Comparison of ENCODE assay signal across 15 cellular contexts in the genomic region with DNA sequence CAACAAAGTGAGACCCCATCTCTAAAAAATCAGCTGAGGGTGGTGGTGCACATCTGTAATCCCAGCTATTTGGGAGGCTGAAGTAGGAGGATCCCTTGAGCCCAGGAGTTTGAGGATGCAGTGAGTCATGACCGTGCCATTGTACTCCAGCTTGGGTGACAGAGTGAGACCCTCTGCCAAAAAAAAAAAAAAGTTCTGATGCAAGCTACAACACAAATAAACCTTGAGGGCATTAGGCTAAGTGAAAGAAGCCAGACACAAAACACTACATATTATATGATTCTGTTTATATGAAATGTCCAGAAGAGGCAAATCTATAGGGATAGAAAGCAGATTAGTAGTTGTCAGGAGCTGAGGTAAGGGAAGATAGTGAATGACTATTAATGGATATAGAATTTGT. TPM values are rescaled to one million over a fixed set of nuclear protein-coding genes. Genes with fewer than 3 reads are reported as not detected.
DNase-seq lines count a peak whose midpoint lies in the region; ATAC-seq and FAIRE-seq lines count a peak whose summit lies in the region.
"Had no signal": no experiment of that assay in that cellular context is flagged by ENCODE, and none has a peak within 500 bp of the region (broad histone marks: within the 10 kb centered on the region; RNA-seq: fewer than 3 reads in every experiment).

No MANE protein-coding gene starts in this region.

- H3K4me1 Mint-ChIP-seq in activated naive CD4-positive, alpha-beta T cell treated with anti-CD3 and anti-CD28 coated beads, Interleukin-2, amount 50 U/mL, for 24 hours = peaks cover 98% of the 10 kb centered on the region
- H3K4me1 Mint-ChIP-seq in T-cell = peaks cover 88 to 94% (median 93%) of the 10 kb centered on the region in 3 donors
- H3K4me1 Mint-ChIP-seq in stimulated activated naive CD8-positive, alpha-beta T cell treated with anti-CD3 and anti-CD28 coated beads, Interleukin-15, amount 100 ng/mL, for 72 hours = peaks cover 95% of the 10 kb centered on the region

- ATAC-seq in T-cell (replicated peaks in 1 of 4) (no peak), HG03457 (IDR thresholded peaks at IDR 0.05; ENCODE audit: unreplicated experiment) (no peak), GM19324 (IDR thresholded peaks at IDR 0.05; ENCODE audit: low FRiP score, unreplicated experiment) (no peak)
- ATAC-seq in stimulated activated naive CD8-positive, alpha-beta T cell treated with anti-CD3 and anti-CD28 coated beads, Interleukin-15, amount 100 ng/mL, for 72 hours = no peak
- ATAC-seq: K562 had no signal

- H3K4me3 Mint-ChIP-seq in activated naive CD4-positive, alpha-beta T cell treated with anti-CD3 and anti-CD28 coated beads, Interleukin-2, amount 50 U/mL, for 24 hours = peak overlapping the region; percentile 72
- H3K4me3 Mint-ChIP-seq in T-cell = peak overlapping the region in 2 of 3 donors; percentile 4 to 30
- H3K4me3 Mint-ChIP-seq in stimulated activated naive CD8-positive, alpha-beta T cell treated with anti-CD3 and anti-CD28 coated beads, Interleukin-15, amount 100 ng/mL, for 72 hours = peak overlapping the region; percentile 34 to 62

- CTCF ChIA-PET in T-cell (lab: Charles Lee) = interaction anchor here (0.7 to 2.7 kb wide), 4 partner anchors 10 to 85 kb away, joined by 3 to 12 read pairs (median 4); no protein-coding TSS in a partner anchor

- H3K36me3 Mint-ChIP-seq in activated naive CD4-positive, alpha-beta T cell treated with anti-CD3 and anti-CD28 coated beads, Interleukin-2, amount 50 U/mL, for 24 hours = peaks cover 22% of the 10 kb centered on the region
- H3K36me3 Mint-ChIP-seq in T-cell = peaks cover 39% of the 10 kb centered on the region

- peak overlapping the region; percentile 2 for H3K27ac ChIP-seq in epithelial cell of prostate
- H3K27ac ChIP-seq: SJCRH30 had no signal

- POLR2A ChIA-PET in T-cell (lab: Charles Lee) = interaction anchor here (0.6 to 5.8 kb wide), 6 partner anchors 8 to 614 kb away, joined by 3 to 52 read pairs (median 4); partner anchors contain the start of genes MBOAT2 (in 1 of the 2) and YWHAQ (in 1 of the 2)

- DNase-seq in activated naive CD4-positive, alpha-beta T cell treated with Interleukin-2 at 50 U/mL for 16 hours = no peak
- no peak for DNase-seq in T-cell
- DNase-seq in epithelial cell of prostate (ENCODE audit: low read depth, low spot score) = no peak
- DNase-seq in stimulated activated naive CD8-positive, alpha-beta T cell treated with anti-CD3 and anti-CD28 coated beads, Interleukin-15, amount 100 ng/mL, for 72 hours = no peak
- no peak for DNase-seq in GM19239 (ENCODE audit: insufficient read length, low spot score)
- DNase-seq: AML-193, DMS53, islet precursor cell, NCI-H1436 treated with DMSO at 0.1 percent for 48 hours, SJCRH30 had no signal

- no peaks in the 10 kb centered on the region for H3K9me3 Mint-ChIP-seq in activated naive CD4-positive, alpha-beta T cell treated with anti-CD3 and anti-CD28 coated beads, Interleukin-2, amount 50 U/mL, for 24 hours
- no peaks in the 10 kb centered on the region for H3K9me3 Mint-ChIP-seq in T-cell
- H3K9me3 Mint-ChIP-seq in stimulated activated naive CD8-positive, alpha-beta T cell treated with anti-CD3 and anti-CD28 coated beads, Interleukin-15, amount 100 ng/mL, for 72 hours = no peaks in the 10 kb centered on the region

- no peak for FAIRE-seq in GM19239 (lab: Jason Lieb, UNC)
- FAIRE-seq: H54 had no signal

- H3K27me3 Mint-ChIP-seq in activated naive CD4-positive, alpha-beta T cell treated with anti-CD3 and anti-CD28 coated beads, Interleukin-2, amount 50 U/mL, for 24 hours = no peaks in the 10 kb centered on the region
- no peaks in the 10 kb centered on the region for H3K27me3 Mint-ChIP-seq in T-cell
- H3K27me3 Mint-ChIP-seq in stimulated activated naive CD8-positive, alpha-beta T cell treated with anti-CD3 and anti-CD28 coated beads, Interleukin-15, amount 100 ng/mL, for 72 hours = no peaks in the 10 kb centered on the region

- H3K27ac Mint-ChIP-seq in activated naive CD4-positive, alpha-beta T cell treated with anti-CD3 and anti-CD28 coated beads, Interleukin-2, amount 50 U/mL, for 24 hours = peak overlapping the region; percentile 71
- peak overlapping the region; percentile 64 to 69 for H3K27ac Mint-ChIP-seq in T-cell
- H3K27ac Mint-ChIP-seq in stimulated activated naive CD8-positive, alpha-beta T cell treated with anti-CD3 and anti-CD28 coated beads, Interleukin-15, amount 100 ng/mL, for 72 hours = no peak overlapping the region

RNA-seq across cellular contexts. Expression of gene YWHAQ, which starts 13.0 kb away (rescaled TPM):
- 100 to 1,000 TPM; 104 to 141 (median 139) TPM for total RNA-seq in T-cell

Comparison
In these comparisons a context has a peak if more than half of its experiments do, and no peak if none do; other contexts are left out.
1. H3K27ac Mint-ChIP-seq: peak in activated naive CD4-positive, alpha-beta T cell treated with anti-CD3 and anti-CD28 coated beads, Interleukin-2, amount 50 U/mL, for 24 hours (single experiment) and T-cell (2 of 2); none in stimulated activated naive CD8-positive, alpha-beta T cell treated with anti-CD3 and anti-CD28 coated beads, Interleukin-15, amount 100 ng/mL, for 72 hours (0 of 2).
2. H3K4me3 Mint-ChIP-seq: peak in every context shown above with its lines; median percentile 72 in activated naive CD4-positive, alpha-beta T cell treated with anti-CD3 and anti-CD28 coated beads, Interleukin-2, amount 50 U/mL, for 24 hours; 48 in stimulated activated naive CD8-positive, alpha-beta T cell treated with anti-CD3 and anti-CD28 coated beads, Interleukin-15, amount 100 ng/mL, for 72 hours; 17 in T-cell.